ENCODE assay signal across 1 cellular context in the genomic region with DNA sequence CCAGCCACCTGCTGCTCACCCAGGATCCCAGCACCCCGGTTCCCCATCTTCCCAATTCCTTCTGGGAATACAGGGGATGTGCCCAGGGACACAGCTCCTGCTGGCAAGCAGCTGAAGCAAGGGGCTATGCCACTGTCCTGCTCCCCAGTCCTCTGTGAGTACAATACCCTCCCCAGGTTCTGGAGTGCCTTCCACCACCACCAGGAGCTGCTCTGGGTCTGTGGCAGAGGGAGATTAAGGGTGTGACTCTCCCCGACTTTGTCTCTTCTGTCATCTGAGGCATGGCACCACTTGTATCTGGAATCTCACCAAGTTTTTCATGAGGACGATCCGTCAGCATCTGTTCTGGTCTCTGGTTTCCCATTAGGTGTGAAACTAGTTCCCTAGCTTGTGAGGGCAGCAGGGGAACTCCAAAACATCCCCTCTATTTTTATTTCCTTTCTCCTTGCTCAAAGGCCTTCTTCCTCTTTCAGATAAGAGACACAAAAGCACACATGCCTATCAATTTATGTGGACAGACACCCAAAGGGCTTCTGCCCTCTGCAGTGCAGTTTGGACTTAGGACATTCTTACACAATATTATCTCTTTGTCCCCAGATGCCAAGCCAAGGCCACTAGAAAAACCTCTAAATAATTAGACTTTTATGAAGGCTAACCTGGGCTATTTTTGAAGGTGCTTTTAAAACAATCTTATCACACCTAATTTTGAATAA.
TF ChIP-seq lines count a peak whose summit lies in the region.

No MANE protein-coding gene starts in this region.

TF ChIP-seq in HepG2, 621 proteins besides CTCF, POLR2A, EP300 and RAD21 (continued from another document and continues in another):
- TF ChIP-seq, protein P1, sequence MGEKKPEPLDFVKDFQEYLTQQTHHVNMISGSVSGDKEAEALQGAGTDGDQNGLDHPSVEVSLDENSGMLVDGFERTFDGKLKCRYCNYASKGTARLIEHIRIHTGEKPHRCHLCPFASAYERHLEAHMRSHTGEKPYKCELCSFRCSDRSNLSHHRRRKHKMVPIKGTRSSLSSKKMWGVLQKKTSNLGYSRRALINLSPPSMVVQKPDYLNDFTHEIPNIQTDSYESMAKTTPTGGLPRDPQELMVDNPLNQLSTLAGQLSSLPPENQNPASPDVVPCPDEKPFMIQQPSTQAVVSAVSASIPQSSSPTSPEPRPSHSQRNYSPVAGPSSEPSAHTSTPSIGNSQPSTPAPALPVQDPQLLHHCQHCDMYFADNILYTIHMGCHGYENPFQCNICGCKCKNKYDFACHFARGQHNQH (CRISPR knock-in tag; IDR thresholded peaks at IDR 0.05) = 0 out of 2 replicates have a peak, but pooled peaks have one; percentile 38
- TF ChIP-seq TOE1 (CRISPR knock-in tag; IDR thresholded peaks at IDR 0.05) (0 out of 2 replicates have a peak, but pooled peaks have one; percentile 28), ZNF615 (CRISPR knock-in tag; IDR thresholded peaks at IDR 0.05; ENCODE audit: borderline replicate concordance) (no peak), FOXA1 (IDR thresholded peaks at IDR 0.05) (no peak), FOXA1 (CRISPR knock-in tag; IDR thresholded peaks at IDR 0.05) (peak; percentile 54), FOXP1 (IDR thresholded peaks at IDR 0.05) (no peak), FOXP1 (CRISPR knock-in tag; IDR thresholded peaks at IDR 0.05) (peak; percentile 76), ZNF441 (CRISPR knock-in tag; IDR thresholded peaks at IDR 0.05; ENCODE audit: borderline replicate concordance) (0 out of 2 replicates have a peak, but pooled peaks have one; percentile 59), ZMAT3 (CRISPR knock-in tag; conservative IDR thresholded peaks at IDR 0.05) (peak; percentile 55; the same call in 1 of the 2 replicates), ZNF296 (CRISPR knock-in tag; conservative IDR thresholded peaks at IDR 0.05) (no peak), GZF1 (CRISPR knock-in tag; IDR thresholded peaks at IDR 0.05) (0 out of 2 replicates have a peak, but pooled peaks have one; percentile 16), CREM (IDR thresholded peaks at IDR 0.05) (peak; percentile 87), CREM (CRISPR knock-in tag; IDR thresholded peaks at IDR 0.05) (no peak), KDM6A (CRISPR knock-in tag; IDR thresholded peaks at IDR 0.05; ENCODE audit: low read depth) (peak; percentile 77), NFYC (CRISPR knock-in tag; IDR thresholded peaks at IDR 0.05) (0 out of 2 replicates have a peak, but pooled peaks have one; percentile 8), YY1 (IDR thresholded peaks at IDR 0.05; ENCODE audit: insufficient read depth, insufficient replicate concordance, low read depth, low read length) (no peak), ARNTL (CRISPR knock-in tag; IDR thresholded peaks at IDR 0.05) (peak; percentile 43; the same call in 1 of the 2 replicates), ZNF501 (CRISPR knock-in tag; IDR thresholded peaks at IDR 0.05) (0 out of 2 replicates have a peak, but pooled peaks have one; percentile 25), SMAD3 (CRISPR knock-in tag; IDR thresholded peaks at IDR 0.05) (0 out of 2 replicates have a peak, but pooled peaks have one; percentile 54), SMAD1 (CRISPR knock-in tag; IDR thresholded peaks at IDR 0.05; ENCODE audit: borderline replicate concordance, low read depth) (no peak), ZNF776 (CRISPR knock-in tag; IDR thresholded peaks at IDR 0.05) (no peak), GABPA (IDR thresholded peaks at IDR 0.05; ENCODE audit: low read depth, low read length) (no peak), GABPA (CRISPR knock-in tag; IDR thresholded peaks at IDR 0.05; ENCODE audit: low read depth) (peak; percentile 58), MED1 (CRISPR knock-in tag; IDR thresholded peaks at IDR 0.05) (peak; percentile 98), MED8 (CRISPR knock-in tag; IDR thresholded peaks at IDR 0.05; ENCODE audit: insufficient replicate concordance) (peak; percentile 86), BCL6 (CRISPR knock-in tag; IDR thresholded peaks at IDR 0.05) (peak; percentile 80), NCOR1 (IDR thresholded peaks at IDR 0.05; ENCODE audit: borderline replicate concordance, low read length) (peak; percentile 99), NFATC3 (CRISPR knock-in tag; IDR thresholded peaks at IDR 0.05) (no peak), ZNF331 (CRISPR knock-in tag; IDR thresholded peaks at IDR 0.05) (peak; percentile 84), TBX3 (IDR thresholded peaks at IDR 0.05; ENCODE audit: borderline replicate concordance) (peak; percentile 31; the same call in 1 of the 2 replicates), ZNF788 (CRISPR knock-in tag; IDR thresholded peaks at IDR 0.05; ENCODE audit: borderline replicate concordance) (peak; percentile 45; the same call in 1 of the 2 replicates)
- TF ChIP-seq, protein P2, sequence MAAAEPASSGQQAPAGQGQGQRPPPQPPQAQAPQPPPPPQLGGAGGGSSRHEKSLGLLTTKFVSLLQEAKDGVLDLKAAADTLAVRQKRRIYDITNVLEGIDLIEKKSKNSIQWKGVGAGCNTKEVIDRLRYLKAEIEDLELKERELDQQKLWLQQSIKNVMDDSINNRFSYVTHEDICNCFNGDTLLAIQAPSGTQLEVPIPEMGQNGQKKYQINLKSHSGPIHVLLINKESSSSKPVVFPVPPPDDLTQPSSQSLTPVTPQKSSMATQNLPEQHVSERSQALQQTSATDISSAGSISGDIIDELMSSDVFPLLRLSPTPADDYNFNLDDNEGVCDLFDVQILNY (CRISPR knock-in tag; conservative IDR thresholded peaks at IDR 0.05) = no peak
- TF ChIP-seq, protein P3, sequence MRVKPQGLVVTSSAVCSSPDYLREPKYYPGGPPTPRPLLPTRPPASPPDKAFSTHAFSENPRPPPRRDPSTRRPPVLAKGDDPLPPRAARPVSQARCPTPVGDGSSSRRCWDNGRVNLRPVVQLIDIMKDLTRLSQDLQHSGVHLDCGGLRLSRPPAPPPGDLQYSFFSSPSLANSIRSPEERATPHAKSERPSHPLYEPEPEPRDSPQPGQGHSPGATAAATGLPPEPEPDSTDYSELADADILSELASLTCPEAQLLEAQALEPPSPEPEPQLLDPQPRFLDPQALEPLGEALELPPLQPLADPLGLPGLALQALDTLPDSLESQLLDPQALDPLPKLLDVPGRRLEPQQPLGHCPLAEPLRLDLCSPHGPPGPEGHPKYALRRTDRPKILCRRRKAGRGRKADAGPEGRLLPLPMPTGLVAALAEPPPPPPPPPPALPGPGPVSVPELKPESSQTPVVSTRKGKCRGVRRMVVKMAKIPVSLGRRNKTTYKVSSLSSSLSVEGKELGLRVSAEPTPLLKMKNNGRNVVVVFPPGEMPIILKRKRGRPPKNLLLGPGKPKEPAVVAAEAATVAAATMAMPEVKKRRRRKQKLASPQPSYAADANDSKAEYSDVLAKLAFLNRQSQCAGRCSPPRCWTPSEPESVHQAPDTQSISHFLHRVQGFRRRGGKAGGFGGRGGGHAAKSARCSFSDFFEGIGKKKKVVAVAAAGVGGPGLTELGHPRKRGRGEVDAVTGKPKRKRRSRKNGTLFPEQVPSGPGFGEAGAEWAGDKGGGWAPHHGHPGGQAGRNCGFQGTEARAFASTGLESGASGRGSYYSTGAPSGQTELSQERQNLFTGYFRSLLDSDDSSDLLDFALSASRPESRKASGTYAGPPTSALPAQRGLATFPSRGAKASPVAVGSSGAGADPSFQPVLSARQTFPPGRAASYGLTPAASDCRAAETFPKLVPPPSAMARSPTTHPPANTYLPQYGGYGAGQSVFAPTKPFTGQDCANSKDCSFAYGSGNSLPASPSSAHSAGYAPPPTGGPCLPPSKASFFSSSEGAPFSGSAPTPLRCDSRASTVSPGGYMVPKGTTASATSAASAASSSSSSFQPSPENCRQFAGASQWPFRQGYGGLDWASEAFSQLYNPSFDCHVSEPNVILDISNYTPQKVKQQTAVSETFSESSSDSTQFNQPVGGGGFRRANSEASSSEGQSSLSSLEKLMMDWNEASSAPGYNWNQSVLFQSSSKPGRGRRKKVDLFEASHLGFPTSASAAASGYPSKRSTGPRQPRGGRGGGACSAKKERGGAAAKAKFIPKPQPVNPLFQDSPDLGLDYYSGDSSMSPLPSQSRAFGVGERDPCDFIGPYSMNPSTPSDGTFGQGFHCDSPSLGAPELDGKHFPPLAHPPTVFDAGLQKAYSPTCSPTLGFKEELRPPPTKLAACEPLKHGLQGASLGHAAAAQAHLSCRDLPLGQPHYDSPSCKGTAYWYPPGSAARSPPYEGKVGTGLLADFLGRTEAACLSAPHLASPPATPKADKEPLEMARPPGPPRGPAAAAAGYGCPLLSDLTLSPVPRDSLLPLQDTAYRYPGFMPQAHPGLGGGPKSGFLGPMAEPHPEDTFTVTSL (CRISPR knock-in tag; IDR thresholded peaks at IDR 0.05; ENCODE audit: borderline replicate concordance) = peak; percentile 94; the same call in 1 of the 2 replicates
- TF ChIP-seq, protein P4, sequence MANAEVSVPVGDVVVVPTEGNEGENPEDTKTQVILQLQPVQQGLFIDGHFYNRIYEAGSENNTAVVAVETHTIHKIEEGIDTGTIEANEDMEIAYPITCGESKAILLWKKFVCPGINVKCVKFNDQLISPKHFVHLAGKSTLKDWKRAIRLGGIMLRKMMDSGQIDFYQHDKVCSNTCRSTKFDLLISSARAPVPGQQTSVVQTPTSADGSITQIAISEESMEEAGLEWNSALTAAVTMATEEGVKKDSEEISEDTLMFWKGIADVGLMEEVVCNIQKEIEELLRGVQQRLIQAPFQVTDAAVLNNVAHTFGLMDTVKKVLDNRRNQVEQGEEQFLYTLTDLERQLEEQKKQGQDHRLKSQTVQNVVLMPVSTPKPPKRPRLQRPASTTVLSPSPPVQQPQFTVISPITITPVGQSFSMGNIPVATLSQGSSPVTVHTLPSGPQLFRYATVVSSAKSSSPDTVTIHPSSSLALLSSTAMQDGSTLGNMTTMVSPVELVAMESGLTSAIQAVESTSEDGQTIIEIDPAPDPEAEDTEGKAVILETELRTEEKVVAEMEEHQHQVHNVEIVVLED (CRISPR knock-in tag; IDR thresholded peaks at IDR 0.05; ENCODE audit: borderline replicate concordance) = peak; percentile 18; the same call in 1 of the 2 replicates
- TF ChIP-seq, protein P5, sequence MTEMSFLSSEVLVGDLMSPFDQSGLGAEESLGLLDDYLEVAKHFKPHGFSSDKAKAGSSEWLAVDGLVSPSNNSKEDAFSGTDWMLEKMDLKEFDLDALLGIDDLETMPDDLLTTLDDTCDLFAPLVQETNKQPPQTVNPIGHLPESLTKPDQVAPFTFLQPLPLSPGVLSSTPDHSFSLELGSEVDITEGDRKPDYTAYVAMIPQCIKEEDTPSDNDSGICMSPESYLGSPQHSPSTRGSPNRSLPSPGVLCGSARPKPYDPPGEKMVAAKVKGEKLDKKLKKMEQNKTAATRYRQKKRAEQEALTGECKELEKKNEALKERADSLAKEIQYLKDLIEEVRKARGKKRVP (CRISPR knock-in tag; IDR thresholded peaks at IDR 0.05) = peak in 1 of 2 experiments; percentile 25; a peak in 1 of 4 replicates
- TF ChIP-seq, protein P6, sequence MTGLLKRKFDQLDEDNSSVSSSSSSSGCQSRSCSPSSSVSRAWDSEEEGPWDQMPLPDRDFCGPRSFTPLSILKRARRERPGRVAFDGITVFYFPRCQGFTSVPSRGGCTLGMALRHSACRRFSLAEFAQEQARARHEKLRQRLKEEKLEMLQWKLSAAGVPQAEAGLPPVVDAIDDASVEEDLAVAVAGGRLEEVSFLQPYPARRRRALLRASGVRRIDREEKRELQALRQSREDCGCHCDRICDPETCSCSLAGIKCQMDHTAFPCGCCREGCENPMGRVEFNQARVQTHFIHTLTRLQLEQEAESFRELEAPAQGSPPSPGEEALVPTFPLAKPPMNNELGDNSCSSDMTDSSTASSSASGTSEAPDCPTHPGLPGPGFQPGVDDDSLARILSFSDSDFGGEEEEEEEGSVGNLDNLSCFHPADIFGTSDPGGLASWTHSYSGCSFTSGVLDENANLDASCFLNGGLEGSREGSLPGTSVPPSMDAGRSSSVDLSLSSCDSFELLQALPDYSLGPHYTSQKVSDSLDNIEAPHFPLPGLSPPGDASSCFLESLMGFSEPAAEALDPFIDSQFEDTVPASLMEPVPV (CRISPR knock-in tag; IDR thresholded peaks at IDR 0.05) = 0 out of 2 replicates have a peak, but pooled peaks have one; percentile 2
- TF ChIP-seq, protein P7, sequence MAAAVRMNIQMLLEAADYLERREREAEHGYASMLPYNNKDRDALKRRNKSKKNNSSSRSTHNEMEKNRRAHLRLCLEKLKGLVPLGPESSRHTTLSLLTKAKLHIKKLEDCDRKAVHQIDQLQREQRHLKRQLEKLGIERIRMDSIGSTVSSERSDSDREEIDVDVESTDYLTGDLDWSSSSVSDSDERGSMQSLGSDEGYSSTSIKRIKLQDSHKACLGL (CRISPR knock-in tag; IDR thresholded peaks at IDR 0.05) = no peak
- TF ChIP-seq, protein P8, sequence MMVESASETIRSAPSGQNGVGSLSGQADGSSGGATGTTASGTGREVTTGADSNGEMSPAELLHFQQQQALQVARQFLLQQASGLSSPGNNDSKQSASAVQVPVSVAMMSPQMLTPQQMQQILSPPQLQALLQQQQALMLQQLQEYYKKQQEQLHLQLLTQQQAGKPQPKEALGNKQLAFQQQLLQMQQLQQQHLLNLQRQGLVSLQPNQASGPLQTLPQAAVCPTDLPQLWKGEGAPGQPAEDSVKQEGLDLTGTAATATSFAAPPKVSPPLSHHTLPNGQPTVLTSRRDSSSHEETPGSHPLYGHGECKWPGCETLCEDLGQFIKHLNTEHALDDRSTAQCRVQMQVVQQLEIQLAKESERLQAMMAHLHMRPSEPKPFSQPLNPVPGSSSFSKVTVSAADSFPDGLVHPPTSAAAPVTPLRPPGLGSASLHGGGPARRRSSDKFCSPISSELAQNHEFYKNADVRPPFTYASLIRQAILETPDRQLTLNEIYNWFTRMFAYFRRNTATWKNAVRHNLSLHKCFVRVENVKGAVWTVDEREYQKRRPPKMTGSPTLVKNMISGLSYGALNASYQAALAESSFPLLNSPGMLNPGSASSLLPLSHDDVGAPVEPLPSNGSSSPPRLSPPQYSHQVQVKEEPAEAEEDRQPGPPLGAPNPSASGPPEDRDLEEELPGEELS (CRISPR knock-in tag; IDR thresholded peaks at IDR 0.05) = peak; percentile 92
- TF ChIP-seq, protein P9, sequence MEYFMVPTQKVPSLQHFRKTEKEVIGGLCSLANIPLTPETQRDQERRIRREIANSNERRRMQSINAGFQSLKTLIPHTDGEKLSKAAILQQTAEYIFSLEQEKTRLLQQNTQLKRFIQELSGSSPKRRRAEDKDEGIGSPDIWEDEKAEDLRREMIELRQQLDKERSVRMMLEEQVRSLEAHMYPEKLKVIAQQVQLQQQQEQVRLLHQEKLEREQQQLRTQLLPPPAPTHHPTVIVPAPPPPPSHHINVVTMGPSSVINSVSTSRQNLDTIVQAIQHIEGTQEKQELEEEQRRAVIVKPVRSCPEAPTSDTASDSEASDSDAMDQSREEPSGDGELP (IDR thresholded peaks at IDR 0.05; ENCODE audit: borderline replicate concordance, low read depth) = peak; percentile 58; the same call in 1 of the 2 replicates
